In genomic region chr16:71894921-71895678, GRCh38 we compare ENCODE assay signal across 8 cellular contexts. TPM values are rescaled to one million over a fixed set of nuclear protein-coding genes. Genes with fewer than 3 reads are reported as not detected.
DNase-seq lines count a peak whose midpoint lies in the region; ATAC-seq and TF ChIP-seq lines count a peak whose summit lies in the region.

Gene IST1 (plus strand): TSS chr16:71895531. CDS start chr16:71915641, 20,110 bp downstream.

- no peak for TF ChIP-seq CTCF in AG10803 (conservative IDR thresholded peaks at IDR 0.05; ENCODE audit: low read length)
- TF ChIP-seq CTCF in kidney epithelial cell (IDR thresholded peaks at IDR 0.05; ENCODE audit: insufficient read depth, low read length, poor library complexity, severe bottlenecking), result no peak

- ATAC-seq in GM19025 (IDR thresholded peaks at IDR 0.05; ENCODE audit: low read depth, unreplicated experiment), result peak; percentile 85
- peak; percentile 79 for ATAC-seq in HG03342 (IDR thresholded peaks at IDR 0.05; ENCODE audit: unreplicated experiment)

- DNase-seq in AG10803 (ENCODE audit: low read depth), result peak; percentile 99
- peak; percentile 92 for DNase-seq in NCI-H460 (ENCODE audit: extremely low read depth, low read depth)
- DNase-seq in activated CD4-positive, alpha-beta T cell treated with anti-CD3 and anti-CD28 coated beads for 1 hour, result peak; percentile 97
- DNase-seq in cerebellum (ENCODE audit: low spot score), result peak; percentile 98
- DNase-seq in kidney epithelial cell (ENCODE audit: low read depth), result peak; percentile 77
- DNase-seq in stimulated activated CD4-positive, alpha-beta T cell treated with anti-CD3 and anti-CD28 coated beads, Interleukin-15, amount 100 ng/mL, for 48 hours (ENCODE audit: low read depth in 2 of 2), result peak; percentile 97 to 98

- no peaks in the 10 kb centered on the region for H3K27me3 ChIP-seq in kidney epithelial cell (ENCODE audit: control insufficient read depth, insufficient read depth, low read length)

- H3K36me3 ChIP-seq in kidney epithelial cell (ENCODE audit: control insufficient read depth, insufficient read depth, low read length), result no peaks in the 10 kb centered on the region

- H3K4me3 ChIP-seq in AG10803 (ENCODE audit: low read length) (peak within 1 kb of the TSS; percentile 88), kidney epithelial cell (ENCODE audit: low read depth, low read length) (peak within 1 kb of the TSS; percentile 98)

RNA-seq across cellular contexts. Expression of gene IST1, which starts in this region (rescaled TPM):
- total RNA-seq in NCI-H460 (2014; rRNA removed; shearing (Covaris generic)), result 111 and 138 TPM in 2 replicates
- polyA plus RNA-seq in NCI-H460 (2014; cell fraction: nucleus; rRNA removed), result 114 and 149 TPM in 2 replicates
- total RNA-seq in cerebellum, result 134 TPM
- total RNA-seq in kidney epithelial cell, result 222 and 224 TPM in 2 replicates

Comparison
In these comparisons a context has a peak if more than half of its experiments do, and no peak if none do; other contexts are left out.
1. Peak in every context shown above with its lines: DNase-seq, ATAC-seq and H3K4me3 ChIP-seq.